8 cellular contexts compared by ENCODE assay signal in the genomic region with DNA sequence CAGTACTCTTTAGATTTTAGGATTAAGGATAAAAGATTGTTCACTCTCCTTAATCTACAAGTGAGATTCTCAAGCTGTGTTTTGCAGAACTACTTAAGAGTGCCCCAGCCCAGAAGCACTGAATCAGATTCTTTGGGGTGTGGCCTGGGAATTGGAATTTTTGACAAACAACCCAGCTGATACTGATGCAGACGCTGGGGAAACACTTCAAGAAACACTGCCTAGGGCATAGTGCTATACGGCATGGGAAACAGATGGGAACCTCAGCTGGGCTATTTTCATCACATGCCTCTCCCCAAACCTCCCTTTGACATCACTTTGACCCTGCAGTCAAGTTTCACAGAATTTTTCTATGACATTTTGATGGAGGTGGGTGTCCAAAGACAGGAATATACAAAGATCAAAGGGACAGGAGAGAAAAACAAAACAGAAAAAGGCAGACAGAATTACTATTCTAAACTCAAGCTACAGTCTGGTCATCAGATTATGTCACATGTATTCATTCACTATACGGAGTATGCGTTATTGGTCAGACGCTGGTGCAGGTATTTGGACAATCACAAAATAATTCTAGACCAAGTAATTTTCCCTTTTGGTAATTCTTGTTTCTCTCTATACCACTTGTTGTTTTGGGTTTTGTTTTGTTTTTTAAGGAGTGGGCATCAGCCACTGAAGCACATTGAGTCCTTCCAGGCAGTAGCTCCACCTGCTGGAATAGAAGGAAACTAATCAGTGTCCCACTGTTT.
A peak's percentile ranks its signal among the peaks of the same experiment; 100 is the strongest.
DNase-seq lines count a peak whose midpoint lies in the region; ATAC-seq, FAIRE-seq and TF ChIP-seq lines count a peak whose summit lies in the region.
"Not testable (repeated sequence)": the region's sequence is repeated elsewhere in the genome, so short reads cannot be mapped to it uniquely, and the experiment has no call there.

No MANE protein-coding gene starts in this region.

- not testable (repeated sequence) for TF ChIP-seq POLR2A in uterus (IDR thresholded peaks at IDR 0.05)

- peaks cover 12% of the 10 kb centered on the region for H3K4me1 ChIP-seq in adipocyte (ENCODE audit: control insufficient read depth, insufficient read depth, low read length)
- H3K4me1 ChIP-seq in foreskin keratinocyte: peaks cover 12% of the 10 kb centered on the region
- not testable (repeated sequence) for H3K4me1 ChIP-seq in uterus

- peak overlapping the region; percentile 73 for H3K9ac ChIP-seq in adipocyte (ENCODE audit: low read length)

- H3K4me3 ChIP-seq in H7 (ENCODE audit: insufficient read depth, low read depth, low read length); uterus: not testable (repeated sequence)
- peak overlapping the region; percentile 65 for H3K4me3 ChIP-seq in adipocyte (ENCODE audit: low read length)

- FAIRE-seq in G401.6 (lab: Jason Lieb, UNC): peak; percentile 83

- POLR2A ChIA-PET in RWPE1 (lab: Yijun Ruan, JAX; ENCODE audit: low non-redundant PET): not testable (repeated sequence)
- POLR2A ChIA-PET in naive thymus-derived CD8-positive, alpha-beta T cell (lab: Charles Lee): interaction anchor here (0.6 to 1.2 kb wide), 4 partner anchors 17 to 123 kb away, joined by 3 to 4 read pairs (median 3); no protein-coding TSS in a partner anchor

- not testable (repeated sequence) for H3K27ac ChIP-seq in RWPE1, uterus
- peak overlapping the region; percentile 29 for H3K27ac ChIP-seq in foreskin keratinocyte

- peak overlapping the region in 4 of 10 donors; percentile 2 to 83 (median 42) for H3K27ac Mint-ChIP-seq in naive thymus-derived CD8-positive, alpha-beta T cell

- CTCF ChIA-PET in RWPE1 (lab: Yijun Ruan, JAX): interaction anchor here (0.5 to 3.9 kb wide), 17 partner anchors 10 to 796 kb away, joined by 3 to 15 read pairs (median 4); a partner anchor contains a TSS

- peaks cover 10 to 20% (median 16%) of the 10 kb centered on the region in 4 donors for H3K4me1 Mint-ChIP-seq in naive thymus-derived CD8-positive, alpha-beta T cell

- not testable (repeated sequence) for H3K4me3 Mint-ChIP-seq in naive thymus-derived CD8-positive, alpha-beta T cell

- TF ChIP-seq CTCF in RWPE1 (conservative IDR thresholded peaks at IDR 0.05; ENCODE audit: low read depth) (peak; percentile 78), foreskin keratinocyte (conservative IDR thresholded peaks at IDR 0.05) (peak; percentile 90), uterus (IDR thresholded peaks at IDR 0.05) (peak; percentile 70 to 84 (median 76))

- not testable (repeated sequence) for H3K9me3 Mint-ChIP-seq in naive thymus-derived CD8-positive, alpha-beta T cell

- H3K9me3 ChIP-seq in adipocyte (ENCODE audit: control insufficient read depth, low read length); uterus: not testable (repeated sequence)

- H3K27me3 ChIP-seq in H7 (ENCODE audit: control insufficient read depth, insufficient read depth, low read length); adipocyte (replicated peaks; ENCODE audit: control insufficient read depth, insufficient read depth, low read length); foreskin keratinocyte; uterus: not testable (repeated sequence)

- H3K36me3 Mint-ChIP-seq in naive thymus-derived CD8-positive, alpha-beta T cell: not testable (repeated sequence)

- not testable (repeated sequence) for H3K27me3 Mint-ChIP-seq in naive thymus-derived CD8-positive, alpha-beta T cell

- not testable (repeated sequence) for H3K36me3 ChIP-seq in H7 (replicated peaks; ENCODE audit: control insufficient read depth, insufficient read depth, low read length); adipocyte (ENCODE audit: control insufficient read depth, insufficient read depth, low read length, severe bottlenecking); uterus

- DNase-seq in H7: peak; percentile 24
- DNase-seq in Kasumi-1 (lab: John Stamatoyannopoulos, UW): peak; percentile 43 to 52
- peak; percentile 54 for DNase-seq in RWPE1 (ENCODE audit: low spot score)
- DNase-seq in adipocyte (ENCODE audit: low read depth): peak; percentile 81
- peak in 1 of 2 donors; percentile 55 for DNase-seq in foreskin keratinocyte
- peak in 6 of 10 donors; percentile 6 to 67 (median 44) for DNase-seq in naive thymus-derived CD8-positive, alpha-beta T cell
- peak in 1 of 2 donors; percentile 21 for DNase-seq in uterus

- ATAC-seq in foreskin keratinocyte: peak; percentile 63
- peak; percentile 67 to 84 for ATAC-seq in naive thymus-derived CD8-positive, alpha-beta T cell

- intact Hi-C loops in uterus (cut with DNase I; ENCODE audit: low total_unique reads): loop anchor here (5.0 kb wide), 1 partner anchor 237 kb away; no protein-coding TSS in a partner anchor
